8 cellular contexts compared by ENCODE assay signal in the genomic region with DNA sequence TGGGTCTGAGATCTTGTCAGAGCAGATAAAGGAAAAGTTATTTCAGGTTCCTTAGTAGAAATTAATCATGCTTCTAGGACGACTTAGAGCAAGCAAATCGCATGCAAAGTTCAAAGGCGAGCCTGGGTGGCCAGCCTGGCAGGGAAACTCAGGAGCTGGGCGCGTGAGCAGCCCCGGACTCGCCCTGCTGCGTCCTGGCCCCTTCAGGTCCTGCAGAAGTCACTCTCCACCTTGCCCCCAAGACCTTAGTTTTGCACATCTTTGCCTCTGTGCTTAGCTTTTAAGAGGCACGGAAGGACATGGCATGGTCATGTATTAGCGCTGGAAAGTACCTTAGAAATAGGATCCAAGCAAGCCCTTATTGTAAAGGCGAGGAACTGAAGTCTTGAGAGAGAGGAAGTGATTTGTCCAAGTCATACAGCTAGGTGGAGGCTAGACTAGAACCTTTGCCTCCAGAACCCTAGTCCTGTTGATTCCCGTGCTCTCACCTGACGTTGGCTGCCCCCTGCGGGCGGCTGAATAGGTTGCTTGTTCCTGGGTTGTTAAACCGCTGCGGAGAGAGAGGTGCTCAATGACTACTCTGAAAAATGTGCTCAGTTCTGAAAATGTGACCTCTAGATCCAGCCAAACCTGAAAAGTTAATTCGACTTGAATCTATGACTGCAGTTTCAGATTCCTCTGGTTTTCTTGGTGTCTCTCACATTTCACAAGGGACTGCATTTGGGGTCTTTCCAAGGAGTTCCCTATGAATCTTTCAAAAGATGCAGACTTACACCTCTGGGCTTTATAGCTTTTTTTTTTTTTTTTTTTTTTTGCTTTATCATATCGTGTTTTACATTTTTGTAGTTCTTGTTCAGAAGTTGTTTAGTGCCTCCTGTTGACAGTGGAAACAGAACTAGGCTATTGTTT. TPM values are rescaled to one million over a fixed set of nuclear protein-coding genes. Genes with fewer than 3 reads are reported as not detected.
DNase-seq lines count a peak whose midpoint lies in the region; ATAC-seq, FAIRE-seq and TF ChIP-seq lines count a peak whose summit lies in the region.

No MANE protein-coding gene starts in this region.

- H3K4me1 Mint-ChIP-seq in activated CD4-positive, alpha-beta T cell treated with anti-CD3 and anti-CD28 coated beads, Interleukin-2, amount 10 ng/mL, durations not matched to agents 7 days and 5 days, result peaks cover 38% of the 10 kb centered on the region
- peaks cover 31% of the 10 kb centered on the region for H3K4me1 Mint-ChIP-seq in stimulated activated naive CD8-positive, alpha-beta T cell treated with anti-CD3 and anti-CD28 coated beads, Interleukin-15, amount 100 ng/mL, for 72 hours

- no peaks in the 10 kb centered on the region for H3K36me3 ChIP-seq in muscle layer of colon (ENCODE audit: insufficient read depth, low read length)

- 35% methylated on average over 16 of the region's 19 CpGs for WGBS in A549 (ENCODE audit: missing lambda C conversion rate)

- peak; percentile 43 to 55; a peak in 4 of 5 replicates for TF ChIP-seq RAD21 in A549 (conservative IDR thresholded peaks at IDR 0.05 in 1 of 2, IDR thresholded peaks at IDR 0.05 in 1 of 2)

- no peak for TF ChIP-seq EP300 in A549 (IDR thresholded peaks at IDR 0.05)

- H3K9me3 ChIP-seq in A549 (no peaks in the 10 kb centered on the region), muscle layer of colon (ENCODE audit: low read length) (no peaks in the 10 kb centered on the region)

- TF ChIP-seq POLR2A in A549 (IDR thresholded peaks at IDR 0.05; ENCODE audit: low read length) (no peak), GM18505 (IDR thresholded peaks at IDR 0.05; ENCODE audit: borderline replicate concordance, extremely low read depth, insufficient read depth, insufficient read length) (no peak)

- H3K4me1 ChIP-seq in A549 (no peaks in the 10 kb centered on the region), muscle layer of colon (ENCODE audit: insufficient read depth, low read length) (peaks cover 12% of the 10 kb centered on the region)

- H3K27me3 ChIP-seq in muscle layer of colon (ENCODE audit: control insufficient read depth in 1 of 2, insufficient read depth in 2 of 2, low read length in 2 of 2), result peaks cover 40 to 58% of the 10 kb centered on the region in 2 donors

- POLR2A ChIA-PET in A549 (lab: Yijun Ruan, JAX), result interaction anchor here (0.6 kb wide), 2 partner anchors 68 to 211 kb away, joined by 3 to 4 read pairs; no protein-coding TSS in a partner anchor
- POLR2A ChIA-PET in activated CD4-positive, alpha-beta T cell treated with anti-CD3 and anti-CD28 coated beads, Interleukin-2, amount 10 ng/mL, durations not matched to agents 7 days and 5 days (lab: Charles Lee), result interaction anchor here (1.0 to 1.3 kb wide), 3 partner anchors 21 to 96 kb away, joined by 3 to 7 read pairs (median 5); no protein-coding TSS in a partner anchor

- H3K4me2 ChIP-seq in A549, result peak overlapping the region; percentile 100

- peak overlapping the region; percentile 91 for H3K27ac Mint-ChIP-seq in activated CD4-positive, alpha-beta T cell treated with anti-CD3 and anti-CD28 coated beads, Interleukin-2, amount 10 ng/mL, durations not matched to agents 7 days and 5 days
- peak overlapping the region; percentile 72 to 96 for H3K27ac Mint-ChIP-seq in stimulated activated naive CD8-positive, alpha-beta T cell treated with anti-CD3 and anti-CD28 coated beads, Interleukin-15, amount 100 ng/mL, for 72 hours

- no peaks in the 10 kb centered on the region for H3K9me3 Mint-ChIP-seq in activated CD4-positive, alpha-beta T cell treated with anti-CD3 and anti-CD28 coated beads, Interleukin-2, amount 10 ng/mL, durations not matched to agents 7 days and 5 days
- no peaks in the 10 kb centered on the region for H3K9me3 Mint-ChIP-seq in stimulated activated naive CD8-positive, alpha-beta T cell treated with anti-CD3 and anti-CD28 coated beads, Interleukin-15, amount 100 ng/mL, for 72 hours

- peak; percentile 44 for TF ChIP-seq CTCF in A549 (IDR thresholded peaks at IDR 0.05)

- no peak overlapping the region for H3K9ac ChIP-seq in muscle layer of colon (ENCODE audit: low read length)

- peaks cover 27% of the 10 kb centered on the region for H3K36me3 Mint-ChIP-seq in activated CD4-positive, alpha-beta T cell treated with anti-CD3 and anti-CD28 coated beads, Interleukin-2, amount 10 ng/mL, durations not matched to agents 7 days and 5 days (ENCODE audit: low read depth)

- ATAC-seq in A549 (peak; percentile 41 to 69; a peak in 4 of 6 replicates), GM18505 (IDR thresholded peaks at IDR 0.05; ENCODE audit: unreplicated experiment) (peak; percentile 21), HG03060 (IDR thresholded peaks at IDR 0.05; ENCODE audit: low read depth, unreplicated experiment) (peak; percentile 28)
- peak; percentile 58 for ATAC-seq in stimulated activated naive CD8-positive, alpha-beta T cell treated with anti-CD3 and anti-CD28 coated beads, Interleukin-15, amount 100 ng/mL, for 72 hours

- CTCF ChIA-PET in A549 (lab: Yijun Ruan, JAX), result interaction anchor here (0.5 to 1.7 kb wide), 7 partner anchors 14 to 240 kb away, joined by 3 to 5 read pairs (median 3); no protein-coding TSS in a partner anchor
- CTCF ChIA-PET in activated CD4-positive, alpha-beta T cell treated with anti-CD3 and anti-CD28 coated beads, Interleukin-2, amount 10 ng/mL, durations not matched to agents 7 days and 5 days (lab: Charles Lee), result interaction anchor here (0.7 to 2.9 kb wide), 27 partner anchors 9 to 142 kb away, joined by 3 to 42 read pairs (median 4); no protein-coding TSS in a partner anchor

- no peak for FAIRE-seq in A549 (lab: Jason Lieb, UNC)

- peak overlapping the region; percentile 83 for H3K4me3 Mint-ChIP-seq in activated CD4-positive, alpha-beta T cell treated with anti-CD3 and anti-CD28 coated beads, Interleukin-2, amount 10 ng/mL, durations not matched to agents 7 days and 5 days
- H3K4me3 Mint-ChIP-seq in stimulated activated naive CD8-positive, alpha-beta T cell treated with anti-CD3 and anti-CD28 coated beads, Interleukin-15, amount 100 ng/mL, for 72 hours, result peak overlapping the region; percentile 96 to 98

- no peaks in the 10 kb centered on the region for H3K27me3 Mint-ChIP-seq in activated CD4-positive, alpha-beta T cell treated with anti-CD3 and anti-CD28 coated beads, Interleukin-2, amount 10 ng/mL, durations not matched to agents 7 days and 5 days
- H3K27me3 Mint-ChIP-seq in stimulated activated naive CD8-positive, alpha-beta T cell treated with anti-CD3 and anti-CD28 coated beads, Interleukin-15, amount 100 ng/mL, for 72 hours, result no peaks in the 10 kb centered on the region

- H3K4me3 ChIP-seq in A549 (peak overlapping the region; percentile 94; the same call in 1 of the 3 replicates), muscle layer of colon (ENCODE audit: low read depth in 1 of 2, low read length in 2 of 2) (peak overlapping the region; percentile 54 to 55)

- DNase-seq in A549 (ENCODE audit: low read depth in 1 of 2, low spot score in 1 of 2) (peak; percentile 37 to 64), NCI-H460 (ENCODE audit: extremely low read depth, low read depth) (peak; percentile 20)
- DNase-seq in activated CD4-positive, alpha-beta T cell treated with anti-CD3 and anti-CD28 coated beads, Interleukin-2, amount 10 ng/mL, durations not matched to agents 7 days and 5 days, result peak; percentile 88
- peak; percentile 54 for DNase-seq in effector CD4-positive, alpha-beta T cell
- peak; percentile 81 to 89 for DNase-seq in stimulated activated naive CD8-positive, alpha-beta T cell treated with anti-CD3 and anti-CD28 coated beads, Interleukin-15, amount 100 ng/mL, for 72 hours

- H3K27ac ChIP-seq in A549 (no peak overlapping the region), muscle layer of colon (ENCODE audit: low read depth, low read length) (no peak overlapping the region)

TF ChIP-seq in A549, 52 proteins besides CTCF, POLR2A, EP300 and RAD21:
- TF ChIP-seq MAZ (IDR thresholded peaks at IDR 0.05; ENCODE audit: borderline replicate concordance, low read depth, low read length) (no peak), SMC3 (IDR thresholded peaks at IDR 0.05) (peak; percentile 41; the same call in 2 of the 3 replicates)
TF ChIP-seq in A549: peak in this region for 1.

RNA-seq across cellular contexts. Expression of gene MYB, which starts 2.7 kb away (rescaled TPM):
- 0.22 and 0.24 TPM in 2 replicates for polyA plus RNA-seq in A549 (2011; rRNA removed)
- polyA plus RNA-seq in A549 (2012; cell fraction: cytosol; rRNA removed), result 0.07 and 0.12 TPM in 2 replicates
- 0.04 and 0.20 TPM in 2 replicates for polyA plus RNA-seq in A549 (2012; cell fraction: nucleus; rRNA removed)
- 0.27 to 0.47 TPM (median 0.38 TPM) in 3 replicates for polyA plus RNA-seq in A549 (2017; fragmentation: RNase III; extraction: RNeasy Plus Mini Kit Qiagen cat#74134 plus additional on column Dnase treatment)
- polyA minus RNA-seq in A549 (2011; rRNA and poly(A)+ RNA removed), result 0.15 and 0.45 TPM in 2 replicates
- 0.05 and 0.12 TPM in 2 replicates for total RNA-seq in NCI-H460 (2014; rRNA removed; shearing (Covaris generic))
- 0.13 and 0.18 TPM in 2 replicates for polyA plus RNA-seq in NCI-H460 (2014; cell fraction: nucleus; rRNA removed)
- total RNA-seq in activated CD4-positive, alpha-beta T cell treated with anti-CD3 and anti-CD28 coated beads, Interleukin-2, amount 10 ng/mL, durations not matched to agents 7 days and 5 days, result 10 to 100 TPM; 12.6 to 13.5 TPM

Comparison
In these comparisons a context has a peak if more than half of its experiments do, and no peak if none do; other contexts are left out.
1. DNase-seq: peak in every context shown above with its lines; median percentile 88 in activated CD4-positive, alpha-beta T cell treated with anti-CD3 and anti-CD28 coated beads, Interleukin-2, amount 10 ng/mL, durations not matched to agents 7 days and 5 days; 85 in stimulated activated naive CD8-positive, alpha-beta T cell treated with anti-CD3 and anti-CD28 coated beads, Interleukin-15, amount 100 ng/mL, for 72 hours; 54 in effector CD4-positive, alpha-beta T cell; 50 in A549; 20 in NCI-H460.
2. RNA of gene MYB, which starts 2.7 kb away (total RNA-seq): 12.6 to 13.5 TPM in activated CD4-positive, alpha-beta T cell treated with anti-CD3 and anti-CD28 coated beads, Interleukin-2, amount 10 ng/mL, durations not matched to agents 7 days and 5 days; 0.05 to 0.12 TPM in NCI-H460; every median in the first group is over 10 times any median in the second.
3. Peak in every context shown above with its lines, with median percentiles within 50 percentile points of each other: ATAC-seq.